In the genomic region with DNA sequence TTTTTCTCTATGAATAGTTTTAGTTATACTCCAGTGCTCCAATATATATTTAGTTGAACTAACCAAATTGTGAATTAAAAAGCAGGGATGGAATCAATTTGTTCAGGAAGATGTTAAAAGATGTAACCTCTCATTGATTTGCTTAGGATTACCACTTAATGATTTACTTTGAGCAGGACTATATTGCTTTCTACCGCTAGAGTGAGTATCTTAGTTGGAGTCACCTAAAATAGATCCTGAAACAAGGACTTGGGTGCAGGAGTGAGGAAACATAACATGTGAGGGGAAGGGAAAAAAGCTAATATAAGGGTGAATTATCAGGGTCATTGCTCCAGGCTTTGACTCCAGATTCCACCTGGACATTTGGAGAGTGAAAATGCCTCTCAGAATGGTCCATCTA, we compare ENCODE assay signal across 24 cellular contexts.
DNase-seq lines count a peak whose midpoint lies in the region; ATAC-seq and TF ChIP-seq lines count a peak whose summit lies in the region.
"Had no signal": no experiment of that assay in that cellular context is flagged by ENCODE, and none has a peak within 500 bp of the region (broad histone marks: within the 10 kb centered on the region; RNA-seq: fewer than 3 reads in every experiment).

No MANE protein-coding gene starts in this region.

- TF ChIP-seq EP300 in tibial nerve (IDR thresholded peaks at IDR 0.05) = no peak

- ATAC-seq in activated CD4-positive, CD25-positive, alpha-beta regulatory T cell treated with anti-CD3 and anti-CD28 coated beads, Interleukin-2, amount 50 U/mL, for 24 hours = no peak
- ATAC-seq: Right ventricle myocardium inferior had no signal

- no peaks in the 10 kb centered on the region for H3K27me3 ChIP-seq in tibial nerve
- H3K27me3 ChIP-seq: SJSA1 had no signal

- TF ChIP-seq CTCF in C4-2B (conservative IDR thresholded peaks at IDR 0.05) = peak; percentile 21
- TF ChIP-seq CTCF in LNCaP clone FGC (IDR thresholded peaks at IDR 0.05; ENCODE audit: control insufficient read depth, extremely low read depth, insufficient read depth) = peak; percentile 28; the same call in 1 of the 2 replicates
- peak; percentile 67 for TF ChIP-seq CTCF in VCaP (conservative IDR thresholded peaks at IDR 0.05)
- TF ChIP-seq CTCF in fibroblast of villous mesenchyme (IDR thresholded peaks at IDR 0.05; ENCODE audit: insufficient read depth, low read depth, low read length) = peak; percentile 5
- no peak for TF ChIP-seq CTCF in tibial nerve (IDR thresholded peaks at IDR 0.05)

- no peaks in the 10 kb centered on the region for H3K36me3 ChIP-seq in tibial nerve
- H3K36me3 ChIP-seq: SJSA1 had no signal

- no peak for TF ChIP-seq POLR2A in tibial nerve (IDR thresholded peaks at IDR 0.05)

- no peak overlapping the region for H3K4me3 ChIP-seq in LNCaP clone FGC (ENCODE audit: low read depth, low read length)
- H3K4me3 ChIP-seq in fibroblast of villous mesenchyme (ENCODE audit: low read depth, low read length) = no peak overlapping the region
- H3K4me3 ChIP-seq in tibial nerve = no peak overlapping the region
- H3K4me3 ChIP-seq: SJSA1 had no signal

- H3K4me1 ChIP-seq in tibial nerve = no peaks in the 10 kb centered on the region
- H3K4me1 ChIP-seq: SJSA1 had no signal

- H3K27ac ChIP-seq in C4-2B (no peak overlapping the region), VCaP (no peak overlapping the region), tibial nerve (no peak overlapping the region)
- H3K27ac ChIP-seq: SJSA1 had no signal

- DNase-seq in LNCaP clone FGC (ENCODE audit: low read depth) = no peak
- no peak for DNase-seq in fibroblast of villous mesenchyme (ENCODE audit: low read depth)
- no peak for DNase-seq in NCI-H2029 (lab: John Stamatoyannopoulos, UW)
- DNase-seq in tibial nerve (ENCODE audit: low spot score in 2 of 2) = no peak
- DNase-seq in NCI-H2171 (lab: John Stamatoyannopoulos, UW) = no peak
- DNase-seq: AML-193; C1 segment of cervical spinal cord; Calu3; CD8-positive, alpha-beta memory T cell; DMS153; Kasumi-1; MM.1S; NCI-H1048; NCI-H1417 treated with DMSO at 0.1 percent for 48 hours; NCI-H187 treated with DMSO at 0.1 percent for 48 hours; NCI-H226; NCI-H510A treated with DMSO at 0.1 percent for 48 hours; NCI-H748 treated with DMSO at 0.1 percent for 48 hours; OCI-M1 had no signal

- WGBS in tibial nerve, 2 donors = 48 to 65% methylated on average over 1 of the region's 1 CpG

- no peaks in the 10 kb centered on the region for H3K9me3 ChIP-seq in tibial nerve
- H3K9me3 ChIP-seq: SJSA1 had no signal

Comparison
In these comparisons a context has a peak if more than half of its experiments do, and no peak if none do; other contexts are left out.
1. CTCF ChIP-seq: peak in C4-2B (single experiment), LNCaP clone FGC (single experiment), VCaP (single experiment) and fibroblast of villous mesenchyme (single experiment); none in tibial nerve (0 of 5).